ENCODE assay signal across 16 cellular contexts in genomic region chr14:102491366-102491765, GRCh38. TPM values are rescaled to one million over a fixed set of nuclear protein-coding genes. Genes with fewer than 3 reads are reported as not detected.
DNase-seq lines count a peak whose midpoint lies in the region; ATAC-seq and TF ChIP-seq lines count a peak whose summit lies in the region.
"Had no signal": no experiment of that assay in that cellular context is flagged by ENCODE, and none has a peak within 500 bp of the region (broad histone marks: within the 10 kb centered on the region; RNA-seq: fewer than 3 reads in every experiment).

No MANE protein-coding gene starts in this region.

- H2BK120ac ChIP-seq in trophoblast cell (ENCODE audit: insufficient read depth, low read length, poor library complexity) = no peak overlapping the region

- no peaks in the 10 kb centered on the region for H3K9me2 ChIP-seq in GM23338 (ENCODE audit: insufficient read depth)

- H4K20me1 ChIP-seq in GM23338 (replicated peaks; ENCODE audit: insufficient read depth) = no peaks in the 10 kb centered on the region
- H4K20me1 ChIP-seq in mammary epithelial cell (ENCODE audit: insufficient read depth, low read length) = no peaks in the 10 kb centered on the region

- H3K27me3 ChIP-seq in GM23338 (ENCODE audit: insufficient read depth) (no peaks in the 10 kb centered on the region), mammary epithelial cell (ENCODE audit: insufficient read depth, low read length) (no peaks in the 10 kb centered on the region), foreskin keratinocyte (no peaks in the 10 kb centered on the region), trophoblast cell (ENCODE audit: insufficient read depth, low read length) (no peaks in the 10 kb centered on the region)
- H3K27me3 ChIP-seq: BE2C had no signal

- no peaks in the 10 kb centered on the region for H3K9me3 Mint-ChIP-seq in GM23338
- H3K9me3 Mint-ChIP-seq: CD4-positive, alpha-beta T cell had no signal

- no peak overlapping the region for H4K8ac ChIP-seq in trophoblast cell (ENCODE audit: low read depth, low read length)

- no peak overlapping the region for H2BK5ac ChIP-seq in trophoblast cell (ENCODE audit: low read depth, low read length, poor library complexity)

- H3K27me3 Mint-ChIP-seq in GM23338 (ENCODE audit: insufficient read depth, low read depth, poor library complexity) = peaks cover 13% of the 10 kb centered on the region
- H3K27me3 Mint-ChIP-seq: CD4-positive, alpha-beta T cell had no signal

- no peak overlapping the region for H3K14ac ChIP-seq in trophoblast cell (ENCODE audit: low read length)

- 11% methylated on average over 3 of the region's 3 CpGs for WGBS in mammary epithelial cell (ENCODE audit: low coverage, missing lambda C conversion rate)
- WGBS in trophoblast cell (ENCODE audit: extremely low coverage, insufficient coverage, insufficient read length) = no CpG with 5 or more reads among the region's 3 CpGs

- no peak for ATAC-seq in GM23338
- ATAC-seq in foreskin keratinocyte = peak; percentile 50
- no peak for ATAC-seq in HG03460 (IDR thresholded peaks at IDR 0.05; ENCODE audit: unreplicated experiment)

- H3K23ac ChIP-seq in trophoblast cell (ENCODE audit: low read length) = peak overlapping the region; percentile 31

- H3K36me3 ChIP-seq in GM23338 (ENCODE audit: insufficient read depth) (no peaks in the 10 kb centered on the region), mammary epithelial cell (ENCODE audit: insufficient read depth, low read length) (no peaks in the 10 kb centered on the region), trophoblast cell (ENCODE audit: control insufficient read depth in 1 of 2, insufficient read depth in 2 of 2, low read length in 2 of 2) (no peaks in the 10 kb centered on the region)
- H3K36me3 ChIP-seq: BE2C, HAP-1 had no signal

- H3K18ac ChIP-seq in trophoblast cell (ENCODE audit: low read length) = no peak overlapping the region

- TF ChIP-seq CTCF in GM23338 (conservative IDR thresholded peaks at IDR 0.05; ENCODE audit: low read depth in 2 of 2) (no peak), mammary epithelial cell (conservative IDR thresholded peaks at IDR 0.05 in 1 of 2, IDR thresholded peaks at IDR 0.05 in 1 of 2; ENCODE audit: extremely low read depth in 1 of 2, insufficient read depth in 1 of 2, low read depth in 1 of 2, low read length in 2 of 2) (no peak), foreskin keratinocyte (conservative IDR thresholded peaks at IDR 0.05) (no peak)

- in situ Hi-C loops in mammary epithelial cell (cut with MboI; ENCODE audit: low sequenced_read_pairs in 2 of 2) = no loop called here

- H2AK5ac ChIP-seq in trophoblast cell (ENCODE audit: low read length) = no peak overlapping the region

- no peak overlapping the region for H3K27ac ChIP-seq in GM23338 (ENCODE audit: low read depth)
- H3K27ac ChIP-seq in mammary epithelial cell (ENCODE audit: insufficient read depth, low read depth, low read length) = no peak overlapping the region
- H3K27ac ChIP-seq in foreskin keratinocyte = no peak overlapping the region
- H3K27ac ChIP-seq in trophoblast cell (ENCODE audit: low read depth, low read length) = no peak overlapping the region

- H3K79me2 ChIP-seq in GM23338 (replicated peaks; ENCODE audit: insufficient read depth) (no peaks in the 10 kb centered on the region), mammary epithelial cell (ENCODE audit: insufficient read depth, low read length) (no peaks in the 10 kb centered on the region), trophoblast cell (ENCODE audit: control insufficient read depth, insufficient read depth, low read length, poor library complexity) (no peaks in the 10 kb centered on the region)

- no peaks in the 10 kb centered on the region; the same call in 2 of the 3 replicates for H3K4me1 Mint-ChIP-seq in GM23338

- H3K4me2 ChIP-seq in GM23338 (no peak overlapping the region), mammary epithelial cell (ENCODE audit: insufficient read depth, low read depth, low read length) (no peak overlapping the region), trophoblast cell (ENCODE audit: low read length) (no peak overlapping the region)

- H3K9ac ChIP-seq in mammary epithelial cell (ENCODE audit: insufficient read depth, low read length) (no peak overlapping the region), trophoblast cell (ENCODE audit: low read length) (no peak overlapping the region)

- H3K9me3 ChIP-seq in mammary epithelial cell (replicated peaks; ENCODE audit: insufficient read depth, low read length) (no peaks in the 10 kb centered on the region), trophoblast cell (ENCODE audit: insufficient read depth, low read depth, low read length) (no peaks in the 10 kb centered on the region)
- H3K9me3 ChIP-seq: BE2C, HAP-1 had no signal

- DNase-seq in GM23338 (ENCODE audit: low spot score) = no peak
- DNase-seq in mammary epithelial cell = peak; percentile 57
- DNase-seq in foreskin keratinocyte = peak in 1 of 2 donors; percentile 63
- DNase-seq in trophoblast cell = no peak
- DNase-seq in NCI-H1694 (lab: John Stamatoyannopoulos, UW) = no peak
- DNase-seq in OCI-M1 (lab: John Stamatoyannopoulos, UW) = no peak
- no peak for DNase-seq in HuH-7.5 (ENCODE audit: low spot score)
- DNase-seq: BE2C; CD4-positive, alpha-beta T cell; DMS153; GDM1; NCI-H187; NCI-H2227 treated with DMSO at 0.1 percent for 48 hours; NCI-H524 had no signal

- H3F3A ChIP-seq in GM23338 (replicated peaks; ENCODE audit: low read depth) = 0 out of 2 replicates have a peak, but pooled peaks cover 7% of the 10 kb centered on the region

- H3K4me3 Mint-ChIP-seq in GM23338 = no peak overlapping the region
- H3K4me3 Mint-ChIP-seq: CD4-positive, alpha-beta T cell had no signal

- H3K4me3 ChIP-seq in GM23338 (no peak overlapping the region), mammary epithelial cell (replicated peaks in 1 of 3; ENCODE audit: insufficient read depth in 1 of 3, low read depth in 2 of 3, low read length in 3 of 3) (no peak overlapping the region), trophoblast cell (ENCODE audit: low read depth, low read length) (no peak overlapping the region)
- H3K4me3 ChIP-seq: HAP-1 had no signal

- H3K36me3 Mint-ChIP-seq in GM23338 (ENCODE audit: low read depth) = no peaks in the 10 kb centered on the region

- no peak overlapping the region for H2AFZ ChIP-seq in GM23338
- H2AFZ ChIP-seq in mammary epithelial cell (ENCODE audit: low read depth, low read length) = no peak overlapping the region
- no peak overlapping the region for H2AFZ ChIP-seq in trophoblast cell (ENCODE audit: insufficient read depth, low read length, poor library complexity)

- CTCF ChIA-PET in mammary epithelial cell (lab: Charles Lee; ENCODE audit: low non-redundant PET) = interaction anchor here (0.5 kb wide), 1 partner anchor 49 kb away, joined by 3 read pairs; no protein-coding TSS in a partner anchor

- H4K91ac ChIP-seq in trophoblast cell (ENCODE audit: low read depth, low read length) = no peak overlapping the region

- no peak overlapping the region for H2BK12ac ChIP-seq in trophoblast cell (ENCODE audit: low read length)

- peak overlapping the region; percentile 36; the same call in 1 of the 2 replicates for H3K27ac Mint-ChIP-seq in GM23338
- H3K27ac Mint-ChIP-seq: CD4-positive, alpha-beta T cell had no signal

- H3K79me1 ChIP-seq in trophoblast cell (ENCODE audit: low read length) = peaks cover 3% of the 10 kb centered on the region

- no TSS peak for BruUV-seq in mammary epithelial cell (replicated peaks; lab: Mats Ljungman, UMichigan)

- intact Hi-C loops in mammary epithelial cell (cut with micrococcal nuclease) = no loop called here

- H4K12ac ChIP-seq in trophoblast cell (ENCODE audit: low read depth, low read length) = no peak overlapping the region

- dilution Hi-C loops in mammary epithelial cell (cut with HindIII; ENCODE audit: low sequenced_read_pairs) = no loop called here

- no peak overlapping the region for H3K4ac ChIP-seq in trophoblast cell (ENCODE audit: low read depth, low read length)

- H3K4me1 ChIP-seq in GM23338 (ENCODE audit: insufficient read depth) (no peaks in the 10 kb centered on the region), mammary epithelial cell (ENCODE audit: insufficient read depth, low read length) (peaks cover 12% of the 10 kb centered on the region), foreskin keratinocyte (no peaks in the 10 kb centered on the region), trophoblast cell (ENCODE audit: control insufficient read depth in 1 of 2, insufficient read depth in 2 of 2, low read length in 2 of 2) (peaks cover 6 to 9% of the 10 kb centered on the region in 2 experiments)
- H3K4me1 ChIP-seq: BE2C, HAP-1 had no signal

TF ChIP-seq in GM23338, 12 proteins besides CTCF, POLR2A, EP300 and RAD21 (continues in another document):
- TF ChIP-seq REST (IDR thresholded peaks at IDR 0.05; ENCODE audit: unreplicated experiment) (no peak), ZNF114 (CRISPR knock-in tag; IDR thresholded peaks at IDR 0.05) (no peak)

RNA-seq across cellular contexts. Expression of gene ANKRD9, which starts 18.2 kb away (rescaled TPM):
- 73.0 and 95.9 TPM in 2 replicates for total RNA-seq in GM23338 (2014; rRNA removed; shearing (Covaris generic))
- polyA plus RNA-seq in GM23338 (2016; fragmentation: Nextera tagmentation; extraction: Ambion mirVana) = 17.3 and 20.4 TPM in 2 replicates
- total RNA-seq in mammary epithelial cell = 10 to 100 TPM; 11.8 to 24.0 TPM
- 8.8 TPM for polyA plus RNA-seq in mammary epithelial cell
- polyA minus RNA-seq in mammary epithelial cell = 8.6 TPM
- total RNA-seq in foreskin keratinocyte = 6.7 and 7.8 TPM in 2 replicates
- 9.3 and 9.5 TPM in 2 replicates for polyA plus RNA-seq in foreskin keratinocyte
- polyA plus RNA-seq in trophoblast cell (2013) = 9.8 and 10.1 TPM in 2 replicates
